In the genomic region with DNA sequence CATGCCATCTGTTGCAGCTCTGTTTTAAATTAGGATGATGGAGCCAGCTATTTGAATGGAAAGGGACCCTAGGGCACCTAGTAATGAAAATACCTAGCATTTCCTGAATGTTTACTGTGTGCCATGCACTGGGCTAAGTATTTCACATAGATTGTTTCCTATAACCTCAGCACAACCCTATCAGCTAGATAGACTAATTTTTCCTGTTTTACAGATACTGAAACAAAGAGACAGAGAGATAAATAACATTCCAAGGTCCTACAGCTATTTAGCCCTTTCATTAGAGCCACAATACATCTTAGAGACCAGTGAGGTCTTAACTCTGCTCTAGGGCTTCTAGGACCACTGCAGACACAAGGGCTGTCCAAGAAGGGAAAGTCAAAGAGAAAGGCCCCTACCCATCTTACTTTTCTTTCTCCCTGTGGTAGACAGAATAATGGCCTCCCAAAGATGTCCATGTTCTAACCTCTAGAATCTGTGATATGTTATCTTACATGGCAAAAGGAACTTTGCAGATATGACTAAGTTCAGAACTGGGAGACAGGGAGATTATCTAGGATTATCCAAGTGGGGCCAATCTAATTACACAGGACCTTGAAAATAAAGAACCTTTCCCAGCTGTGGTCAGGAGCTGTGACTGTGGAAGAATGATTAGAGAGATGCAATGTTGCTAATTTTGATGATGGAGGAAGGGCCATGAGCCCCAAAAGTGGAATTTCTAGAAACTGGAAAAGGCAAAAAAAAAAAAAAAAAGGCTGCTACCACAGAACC, we compare ENCODE assay signal across 22 cellular contexts.
A peak's percentile ranks its signal among the peaks of the same experiment; 100 is the strongest.
DNase-seq lines count a peak whose midpoint lies in the region; ATAC-seq, FAIRE-seq and TF ChIP-seq lines count a peak whose summit lies in the region.
"Had no signal": no experiment of that assay in that cellular context is flagged by ENCODE, and none has a peak within 500 bp of the region (broad histone marks: within the 10 kb centered on the region; RNA-seq: fewer than 3 reads in every experiment).

No MANE protein-coding gene starts in this region.

- CTCF ChIA-PET in K562 (lab: Yijun Ruan, JAX; ENCODE audit: low intra/inter-chr PET ratio), result no interaction called here

- no peaks in the 10 kb centered on the region for H3K9me3 ChIP-seq in K562 (replicated peaks; ENCODE audit: control insufficient read depth, insufficient read depth, low read depth, low read length)
- H3K9me3 ChIP-seq: Peyer's patch had no signal

- TF ChIP-seq POLR2A in K562 (conservative IDR thresholded peaks at IDR 0.05), result no peak

- no peaks in the 10 kb centered on the region for H3K79me2 ChIP-seq in K562 (ENCODE audit: control insufficient read depth, insufficient read depth, low read length)

- H3K9me3 Mint-ChIP-seq in activated CD4-positive, alpha-beta T cell treated with anti-CD3 and anti-CD28 coated beads, Interleukin-2, amount 10 ng/mL, durations not matched to agents 24 days and 14 days, result peaks cover 5% of the 10 kb centered on the region
- H3K9me3 Mint-ChIP-seq in nephron progenitor cell (peaks cover 4% of the 10 kb centered on the region), type B pancreatic cell (peaks cover 15% of the 10 kb centered on the region)

- H3K36me3 ChIP-seq in K562 (ENCODE audit: control insufficient read depth, insufficient read depth, low read length), result no peaks in the 10 kb centered on the region
- H3K36me3 ChIP-seq: Peyer's patch had no signal

- no peak overlapping the region for H3K27ac Mint-ChIP-seq in activated CD4-positive, alpha-beta T cell treated with anti-CD3 and anti-CD28 coated beads, Interleukin-2, amount 10 ng/mL, durations not matched to agents 24 days and 14 days
- H3K27ac Mint-ChIP-seq in nephron progenitor cell, result peak overlapping the region; percentile 53
- H3K27ac Mint-ChIP-seq in type B pancreatic cell, result peak overlapping the region; percentile 89

- H4K20me1 ChIP-seq in K562 (replicated peaks; ENCODE audit: control insufficient read depth, insufficient read depth, low read length), result no peaks in the 10 kb centered on the region

- no TSS peak for BruUV-seq in K562 (replicated peaks; lab: Mats Ljungman, UMichigan)

- H3K4me1 Mint-ChIP-seq in activated CD4-positive, alpha-beta T cell treated with anti-CD3 and anti-CD28 coated beads, Interleukin-2, amount 10 ng/mL, durations not matched to agents 24 days and 14 days, result no peaks in the 10 kb centered on the region
- peaks cover 63% of the 10 kb centered on the region for H3K4me1 Mint-ChIP-seq in nephron progenitor cell
- H3K4me1 Mint-ChIP-seq in type B pancreatic cell (ENCODE audit: unreplicated experiment), result peaks cover 36% of the 10 kb centered on the region

- H3K36me3 Mint-ChIP-seq in activated CD4-positive, alpha-beta T cell treated with anti-CD3 and anti-CD28 coated beads, Interleukin-2, amount 10 ng/mL, durations not matched to agents 24 days and 14 days (ENCODE audit: low read depth), result no peaks in the 10 kb centered on the region
- H3K36me3 Mint-ChIP-seq in nephron progenitor cell (ENCODE audit: low read depth) (peaks cover 30% of the 10 kb centered on the region), type B pancreatic cell (peaks cover 6% of the 10 kb centered on the region)

- TF ChIP-seq CTCF in K562 (IDR thresholded peaks at IDR 0.05 in 2 of 3, conservative IDR thresholded peaks at IDR 0.05 in 1 of 3; ENCODE audit: insufficient read depth in 2 of 3, low read depth in 1 of 3, low read length in 3 of 3), result no peak
- TF ChIP-seq CTCF in nephron progenitor cell (IDR thresholded peaks at IDR 0.05), result no peak
- no peak for TF ChIP-seq CTCF in type B pancreatic cell (conservative IDR thresholded peaks at IDR 0.05)

- H3K27me3 Mint-ChIP-seq in activated CD4-positive, alpha-beta T cell treated with anti-CD3 and anti-CD28 coated beads, Interleukin-2, amount 10 ng/mL, durations not matched to agents 24 days and 14 days, result peaks cover 1% of the 10 kb centered on the region
- H3K27me3 Mint-ChIP-seq in nephron progenitor cell (ENCODE audit: low read depth, poor library complexity) (no peaks in the 10 kb centered on the region), type B pancreatic cell (no peaks in the 10 kb centered on the region)

- H3K27ac ChIP-seq in K562 (ENCODE audit: extremely low read depth, low read depth, low read length), result no peak overlapping the region
- H3K27ac ChIP-seq: C4-2B, GM23248, Peyer's patch had no signal

- H3K4me3 Mint-ChIP-seq in activated CD4-positive, alpha-beta T cell treated with anti-CD3 and anti-CD28 coated beads, Interleukin-2, amount 10 ng/mL, durations not matched to agents 24 days and 14 days, result no peak overlapping the region
- H3K4me3 Mint-ChIP-seq in nephron progenitor cell (no peak overlapping the region), type B pancreatic cell (peak overlapping the region; percentile 63)

- peaks cover 18 to 53% of the 10 kb centered on the region in 2 experiments; a peak in 4 of 5 replicates for H3K4me1 ChIP-seq in K562 (replicated peaks in 1 of 2; ENCODE audit: control insufficient read depth in 2 of 2, insufficient read depth in 2 of 2, low read length in 2 of 2)

- H3K9ac ChIP-seq in K562 (ENCODE audit: insufficient read depth in 1 of 2, low read depth in 2 of 2, low read length in 2 of 2), result no peak overlapping the region
- H3K9ac ChIP-seq: GM23248 had no signal

- no peak for FAIRE-seq in K562 (lab: Jason Lieb, UNC)
- FAIRE-seq: A204.1, GM12878, GM18507 had no signal

- H3K4me3 ChIP-seq in K562, result no peak overlapping the region
- H3K4me3 ChIP-seq: GM12878, GM23248, Peyer's patch had no signal

- intact Hi-C loops in activated CD4-positive, alpha-beta T cell treated with anti-CD3 and anti-CD28 coated beads, Interleukin-2, amount 10 ng/mL, durations not matched to agents 24 days and 14 days (cut with micrococcal nuclease), result no loop called here
- intact Hi-C loops in K562 (cut with micrococcal nuclease), result no loop called here

- TF ChIP-seq EP300 in K562 (IDR thresholded peaks at IDR 0.05; ENCODE audit: low read length), result peak; percentile 37; the same call in 1 of the 2 replicates

- in situ Hi-C loops in K562 (cut with MboI), result no loop called here

- H3K4me2 ChIP-seq in K562 (ENCODE audit: insufficient read depth, low read length), result no peak overlapping the region

- TF ChIP-seq RAD21 in K562 (CRISPR knock-in tag; conservative IDR thresholded peaks at IDR 0.05 in 1 of 2, IDR thresholded peaks at IDR 0.05 in 1 of 2), result no peak

- no peak overlapping the region for H2AFZ ChIP-seq in K562 (ENCODE audit: low read depth, low read length)
- H2AFZ ChIP-seq: GM23248 had no signal

- POLR2A ChIA-PET in K562 (lab: Yijun Ruan, JAX), result interaction anchor here (1.0 to 1.3 kb wide), 3 partner anchors 12 to 267 kb away, joined by 3 to 4 read pairs (median 4); a partner anchor contains a TSS

- no peaks in the 10 kb centered on the region for H3K9me1 ChIP-seq in K562 (ENCODE audit: control insufficient read depth, insufficient read depth, low read length)

- no peak for ATAC-seq in K562
- ATAC-seq: GM12878, HCT116 had no signal

- DNase-seq in activated CD4-positive, alpha-beta T cell treated with anti-CD3 and anti-CD28 coated beads, Interleukin-2, amount 10 ng/mL, durations not matched to agents 24 days and 14 days, result peak; percentile 10
- no peak for DNase-seq in activated CD4-positive, alpha-beta T cell treated with anti-CD3 and anti-CD28 coated beads for 48 hours
- DNase-seq in K562 (ENCODE audit: extremely low read depth in 1 of 4, low spot score in 3 of 4) (peak in 1 of 4 experiments; percentile 19), nephron progenitor cell (no peak), type B pancreatic cell (ENCODE audit: extremely low spot score, unreplicated experiment) (no peak), 8988T (no peak), NCI-H146 (lab: John Stamatoyannopoulos, UW) (no peak), NAMALWA (ENCODE audit: low spot score) (no peak)
- DNase-seq: GM23248, IMR-90, MV-4-11, NCI-H1436 treated with DMSO at 0.1 percent for 48 hours, NCI-H2081 treated with DMSO at 0.1 percent for 48 hours, NCI-H226, NCI-H526 treated with DMSO at 0.1 percent for 48 hours, Peyer's patch, Right ventricle myocardium superior had no signal

- no peaks in the 10 kb centered on the region for H3K27me3 ChIP-seq in K562 (ENCODE audit: control insufficient read depth in 2 of 2, insufficient read depth in 2 of 2, low read length in 2 of 2)
- H3K27me3 ChIP-seq: Peyer's patch had no signal

TF ChIP-seq in K562, 482 proteins besides CTCF, POLR2A, EP300 and RAD21:
- TF ChIP-seq FOSL1 (tag; conservative IDR thresholded peaks at IDR 0.05) (peak; percentile 53; the same call in 1 of the 2 replicates), ARID1B (IDR thresholded peaks at IDR 0.05) (peak; percentile 48), TRIM24 (IDR thresholded peaks at IDR 0.05) (0 out of 4 replicates have a peak, but pooled peaks of 1 of the 2 experiments have one; percentile 12), TAL1 (IDR thresholded peaks at IDR 0.05) (peak; percentile 55), CC2D1A (IDR thresholded peaks at IDR 0.05) (no peak), CBFA2T3 (IDR thresholded peaks at IDR 0.05) (peak; percentile 76), TEAD4 (IDR thresholded peaks at IDR 0.05; ENCODE audit: low read length) (peak; percentile 18; the same call in 1 of the 2 replicates), TEAD4 (CRISPR knock-in tag; IDR thresholded peaks at IDR 0.05; ENCODE audit: borderline replicate concordance) (no peak), CBX1 (IDR thresholded peaks at IDR 0.05; ENCODE audit: low read depth) (no peak), ZNF668 (CRISPR knock-in tag; IDR thresholded peaks at IDR 0.05) (no peak), RFX7 (CRISPR knock-in tag; IDR thresholded peaks at IDR 0.05) (no peak), CBFA2T2 (conservative IDR thresholded peaks at IDR 0.05) (peak; percentile 62), TCF3 (CRISPR knock-in tag; IDR thresholded peaks at IDR 0.05) (peak; percentile 67)
- TF ChIP-seq, protein P1, sequence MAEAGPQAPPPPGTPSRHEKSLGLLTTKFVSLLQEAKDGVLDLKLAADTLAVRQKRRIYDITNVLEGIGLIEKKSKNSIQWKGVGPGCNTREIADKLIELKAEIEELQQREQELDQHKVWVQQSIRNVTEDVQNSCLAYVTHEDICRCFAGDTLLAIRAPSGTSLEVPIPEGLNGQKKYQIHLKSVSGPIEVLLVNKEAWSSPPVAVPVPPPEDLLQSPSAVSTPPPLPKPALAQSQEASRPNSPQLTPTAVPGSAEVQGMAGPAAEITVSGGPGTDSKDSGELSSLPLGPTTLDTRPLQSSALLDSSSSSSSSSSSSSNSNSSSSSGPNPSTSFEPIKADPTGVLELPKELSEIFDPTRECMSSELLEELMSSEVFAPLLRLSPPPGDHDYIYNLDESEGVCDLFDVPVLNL (CRISPR knock-in tag; IDR thresholded peaks at IDR 0.05; ENCODE audit: low read depth), result no peak
